In the genomic region with DNA sequence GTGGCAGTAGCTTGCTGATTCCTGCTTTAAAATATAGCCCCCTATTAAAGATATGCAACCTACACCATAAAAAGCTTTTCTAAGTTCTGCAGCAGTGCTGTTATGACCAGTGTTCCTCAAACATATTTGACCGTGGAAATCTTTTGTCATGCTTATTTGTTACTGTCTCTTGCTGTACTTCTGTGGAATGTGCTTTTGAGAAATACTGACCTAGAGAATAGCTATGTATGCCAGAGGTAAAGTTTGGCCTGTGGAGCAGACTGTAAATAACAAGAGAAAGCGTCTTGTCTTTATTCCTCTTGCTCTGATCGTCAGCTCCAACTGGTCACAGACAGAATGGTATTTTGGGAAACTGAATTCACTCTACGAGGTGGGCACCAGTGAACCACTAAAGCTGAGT, we compare ENCODE assay signal across 1 cellular context.
TF ChIP-seq lines count a peak whose summit lies in the region.

No MANE protein-coding gene starts in this region.

TF ChIP-seq in GM23338, 12 proteins besides CTCF, POLR2A, EP300 and RAD21 (continued from another document):
- TF ChIP-seq, protein P1, sequence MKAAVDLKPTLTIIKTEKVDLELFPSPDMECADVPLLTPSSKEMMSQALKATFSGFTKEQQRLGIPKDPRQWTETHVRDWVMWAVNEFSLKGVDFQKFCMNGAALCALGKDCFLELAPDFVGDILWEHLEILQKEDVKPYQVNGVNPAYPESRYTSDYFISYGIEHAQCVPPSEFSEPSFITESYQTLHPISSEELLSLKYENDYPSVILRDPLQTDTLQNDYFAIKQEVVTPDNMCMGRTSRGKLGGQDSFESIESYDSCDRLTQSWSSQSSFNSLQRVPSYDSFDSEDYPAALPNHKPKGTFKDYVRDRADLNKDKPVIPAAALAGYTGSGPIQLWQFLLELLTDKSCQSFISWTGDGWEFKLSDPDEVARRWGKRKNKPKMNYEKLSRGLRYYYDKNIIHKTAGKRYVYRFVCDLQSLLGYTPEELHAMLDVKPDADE (IDR thresholded peaks at IDR 0.05): no peak
TF ChIP-seq in GM23338: peak in this region for 0.
